28 cellular contexts compared by ENCODE assay signal in genomic region chr12:131565256-131566005, GRCh38.
"Had no signal": no experiment of that assay in that cellular context is flagged by ENCODE, and none has a peak within 500 bp of the region (broad histone marks: within the 10 kb centered on the region; RNA-seq: fewer than 3 reads in every experiment).

No MANE protein-coding gene starts in this region.

- H3K9me3 ChIP-seq: esophagus squamous epithelium, gastroesophageal sphincter, left lung, lower lobe of right lung, ovary, prostate gland, sigmoid colon, testis, tibial nerve, upper lobe of right lung, vagina had no signal

- H3K27ac ChIP-seq: dorsolateral prefrontal cortex, epithelial cell of prostate, esophagus squamous epithelium, gastroesophageal sphincter, left lung, lower lobe of right lung, ovary, prostate gland, sigmoid colon, skin epidermis, testis, tibial nerve, upper lobe of right lung, vagina had no signal

- H3K36me3 Mint-ChIP-seq: immature natural killer cell; naive B cell; stimulated activated naive B cell treated with anti-CD40 and anti-IgM and Interleukin-4, amounts not matched to agents 10 μg/mL and 1 μg/mL and 100 μg/mL, for 72 hours had no signal

- H3K4me3 ChIP-seq: dorsolateral prefrontal cortex, esophagus squamous epithelium, gastroesophageal sphincter, left lung, lower lobe of right lung, ovary, prostate gland, sigmoid colon, skin epidermis, testis, tibial nerve, upper lobe of right lung, vagina had no signal

- ATAC-seq: gastroesophageal sphincter; left lung; lower lobe of right lung; stimulated activated naive B cell treated with anti-CD40 and anti-IgM and Interleukin-4, amounts not matched to agents 10 μg/mL and 1 μg/mL and 100 μg/mL, for 72 hours; stimulated activated naive CD8-positive, alpha-beta T cell treated with anti-CD3 and anti-CD28 coated beads, Interleukin-15, amount 100 ng/mL, for 72 hours; upper lobe of right lung had no signal

- H3K27ac Mint-ChIP-seq: naive B cell; nephron; stimulated activated naive B cell treated with anti-CD40 and anti-IgM and Interleukin-4, amounts not matched to agents 10 μg/mL and 1 μg/mL and 100 μg/mL, for 72 hours; stimulated activated naive CD8-positive, alpha-beta T cell treated with anti-CD3 and anti-CD28 coated beads, Interleukin-15, amount 100 ng/mL, for 72 hours had no signal

- H3K4me1 ChIP-seq: left lung, lower lobe of right lung, prostate gland, sigmoid colon, testis, tibial nerve, upper lobe of right lung, vagina had no signal

- H3K27me3 ChIP-seq: ovary, testis, tibial nerve, vagina had no signal

- H3K4me3 Mint-ChIP-seq: immature natural killer cell; naive B cell; nephron; stimulated activated naive B cell treated with anti-CD40 and anti-IgM and Interleukin-4, amounts not matched to agents 10 μg/mL and 1 μg/mL and 100 μg/mL, for 72 hours; stimulated activated naive CD8-positive, alpha-beta T cell treated with anti-CD3 and anti-CD28 coated beads, Interleukin-15, amount 100 ng/mL, for 72 hours had no signal

- H3K4me1 Mint-ChIP-seq: immature natural killer cell; naive B cell; nephron; stimulated activated naive B cell treated with anti-CD40 and anti-IgM and Interleukin-4, amounts not matched to agents 10 μg/mL and 1 μg/mL and 100 μg/mL, for 72 hours had no signal

- H3K36me3 ChIP-seq: esophagus squamous epithelium, gastroesophageal sphincter, left lung, lower lobe of right lung, ovary, prostate gland, sigmoid colon, tibial nerve, upper lobe of right lung, vagina had no signal

- DNase-seq: cortex of kidney; dorsolateral prefrontal cortex; effector memory CD4-positive, alpha-beta T cell; esophagus squamous epithelium; foreskin fibroblast; immature natural killer cell; left lung; lower lobe of right lung; mesenchymal stem cell; midbrain; naive B cell; nucleus accumbens; ovary; sigmoid colon; stimulated activated CD4-positive, alpha-beta T cell treated with anti-CD3 and anti-CD28 coated beads, Interleukin-2, amount 100 ng/mL, for 24 hours; stimulated activated CD4-positive, alpha-beta T cell treated with anti-CD3 and anti-CD28 coated beads, Interleukin-4, amount 100 ng/mL, for 4 hours; stimulated activated naive B cell treated with anti-CD40 and anti-IgM and Interleukin-4, amounts not matched to agents 10 μg/mL and 1 μg/mL and 100 μg/mL, for 72 hours; stimulated activated naive CD8-positive, alpha-beta T cell treated with anti-CD3 and anti-CD28 coated beads, Interleukin-15, amount 100 ng/mL, for 72 hours; testis; upper lobe of right lung had no signal

- H3K9me3 Mint-ChIP-seq: nephron had no signal

- FAIRE-seq: keratinocyte had no signal
